ENCODE assay signal across 2 cellular contexts in the genomic region with DNA sequence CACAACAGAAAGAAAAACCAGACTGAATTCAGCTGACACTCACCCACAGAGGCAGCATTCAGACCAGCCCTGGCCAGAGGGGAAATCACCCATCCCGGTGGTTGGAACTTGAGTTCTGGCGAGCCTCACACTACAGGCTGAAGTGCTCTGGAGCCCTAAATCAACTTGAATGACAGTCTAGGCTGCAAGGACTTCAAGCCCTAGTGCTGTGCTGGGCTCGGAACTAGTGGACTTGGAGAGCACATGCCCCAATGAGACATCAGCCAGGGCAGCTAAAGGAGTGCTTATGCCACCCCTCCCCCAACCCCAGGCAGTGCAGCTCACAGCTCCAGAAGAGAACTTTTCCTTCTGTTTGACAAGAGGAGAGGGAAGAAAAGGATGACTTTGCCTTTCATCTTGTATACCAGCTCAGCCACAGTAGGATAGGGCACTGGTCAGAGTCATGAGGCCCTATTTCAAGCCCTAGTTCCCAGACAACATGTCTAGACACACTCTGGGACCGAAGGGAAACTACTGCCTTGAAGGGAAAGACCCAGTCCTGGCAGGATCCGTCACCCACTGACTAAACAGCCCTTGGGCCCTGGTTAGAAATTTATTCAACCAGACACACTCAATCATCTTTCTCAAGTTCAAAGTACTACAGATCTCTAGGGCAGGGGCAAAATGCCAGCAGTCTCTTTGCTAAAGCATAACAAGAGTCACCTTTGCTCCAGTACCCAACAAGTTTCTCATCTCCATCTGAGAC.
TF ChIP-seq lines count a peak whose summit lies in the region.

No MANE protein-coding gene starts in this region.

TF ChIP-seq in liver, 16 proteins besides CTCF, POLR2A, EP300 and RAD21 (continued from another document):
- TF ChIP-seq REST (IDR thresholded peaks at IDR 0.05) (no peak), SP1 (IDR thresholded peaks at IDR 0.05) (peak; percentile 35), RXRA (IDR thresholded peaks at IDR 0.05) (peak in 1 of 2 donors; percentile 20)

TF ChIP-seq in SK-N-SH treated with all-trans-retinoic acid at 6 μM for 48 hours, 23 proteins besides CTCF, POLR2A, EP300 and RAD21 (continued from another document):
- TF ChIP-seq, protein P1, sequence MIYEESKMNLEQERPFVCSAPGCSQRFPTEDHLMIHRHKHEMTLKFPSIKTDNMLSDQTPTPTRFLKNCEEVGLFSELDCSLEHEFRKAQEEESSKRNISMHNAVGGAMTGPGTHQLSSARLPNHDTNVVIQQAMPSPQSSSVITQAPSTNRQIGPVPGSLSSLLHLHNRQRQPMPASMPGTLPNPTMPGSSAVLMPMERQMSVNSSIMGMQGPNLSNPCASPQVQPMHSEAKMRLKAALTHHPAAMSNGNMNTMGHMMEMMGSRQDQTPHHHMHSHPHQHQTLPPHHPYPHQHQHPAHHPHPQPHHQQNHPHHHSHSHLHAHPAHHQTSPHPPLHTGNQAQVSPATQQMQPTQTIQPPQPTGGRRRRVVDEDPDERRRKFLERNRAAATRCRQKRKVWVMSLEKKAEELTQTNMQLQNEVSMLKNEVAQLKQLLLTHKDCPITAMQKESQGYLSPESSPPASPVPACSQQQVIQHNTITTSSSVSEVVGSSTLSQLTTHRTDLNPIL (CRISPR knock-in tag; IDR thresholded peaks at IDR 0.05; ENCODE audit: low read depth), result no peak
- no peak for TF ChIP-seq TCF4 (CRISPR knock-in tag; IDR thresholded peaks at IDR 0.05; ENCODE audit: borderline replicate concordance)
- no peak for TF ChIP-seq ESRRG (CRISPR knock-in tag; IDR thresholded peaks at IDR 0.05)
- TF ChIP-seq OSR1 (CRISPR knock-in tag; IDR thresholded peaks at IDR 0.05), result no peak
- TF ChIP-seq ZFP30 (CRISPR knock-in tag; IDR thresholded peaks at IDR 0.05), result no peak
- TF ChIP-seq CSDC2 (CRISPR knock-in tag; IDR thresholded peaks at IDR 0.05), result no peak
- TF ChIP-seq ZFP3 (CRISPR knock-in tag; IDR thresholded peaks at IDR 0.05), result no peak
- no peak for TF ChIP-seq BACH2 (CRISPR knock-in tag; IDR thresholded peaks at IDR 0.05; ENCODE audit: borderline replicate concordance)
- TF ChIP-seq POU6F1 (CRISPR knock-in tag; IDR thresholded peaks at IDR 0.05; ENCODE audit: borderline replicate concordance, low read depth), result no peak
- TF ChIP-seq CSRNP3 (CRISPR knock-in tag; IDR thresholded peaks at IDR 0.05), result no peak
- no peak for TF ChIP-seq ZNF70 (CRISPR knock-in tag; IDR thresholded peaks at IDR 0.05)
- no peak for TF ChIP-seq SNAI2 (CRISPR knock-in tag; IDR thresholded peaks at IDR 0.05)
- TF ChIP-seq ZNF8 (CRISPR knock-in tag; IDR thresholded peaks at IDR 0.05), result no peak
